1 cellular context compared by ENCODE assay signal in genomic region chr16:22257440-22257839, GRCh38.
TF ChIP-seq lines count a peak whose summit lies in the region.

No MANE protein-coding gene starts in this region.

TF ChIP-seq in GM23338, 12 proteins besides CTCF, POLR2A, EP300 and RAD21 (continued from another document):
- TF ChIP-seq, protein P1, sequence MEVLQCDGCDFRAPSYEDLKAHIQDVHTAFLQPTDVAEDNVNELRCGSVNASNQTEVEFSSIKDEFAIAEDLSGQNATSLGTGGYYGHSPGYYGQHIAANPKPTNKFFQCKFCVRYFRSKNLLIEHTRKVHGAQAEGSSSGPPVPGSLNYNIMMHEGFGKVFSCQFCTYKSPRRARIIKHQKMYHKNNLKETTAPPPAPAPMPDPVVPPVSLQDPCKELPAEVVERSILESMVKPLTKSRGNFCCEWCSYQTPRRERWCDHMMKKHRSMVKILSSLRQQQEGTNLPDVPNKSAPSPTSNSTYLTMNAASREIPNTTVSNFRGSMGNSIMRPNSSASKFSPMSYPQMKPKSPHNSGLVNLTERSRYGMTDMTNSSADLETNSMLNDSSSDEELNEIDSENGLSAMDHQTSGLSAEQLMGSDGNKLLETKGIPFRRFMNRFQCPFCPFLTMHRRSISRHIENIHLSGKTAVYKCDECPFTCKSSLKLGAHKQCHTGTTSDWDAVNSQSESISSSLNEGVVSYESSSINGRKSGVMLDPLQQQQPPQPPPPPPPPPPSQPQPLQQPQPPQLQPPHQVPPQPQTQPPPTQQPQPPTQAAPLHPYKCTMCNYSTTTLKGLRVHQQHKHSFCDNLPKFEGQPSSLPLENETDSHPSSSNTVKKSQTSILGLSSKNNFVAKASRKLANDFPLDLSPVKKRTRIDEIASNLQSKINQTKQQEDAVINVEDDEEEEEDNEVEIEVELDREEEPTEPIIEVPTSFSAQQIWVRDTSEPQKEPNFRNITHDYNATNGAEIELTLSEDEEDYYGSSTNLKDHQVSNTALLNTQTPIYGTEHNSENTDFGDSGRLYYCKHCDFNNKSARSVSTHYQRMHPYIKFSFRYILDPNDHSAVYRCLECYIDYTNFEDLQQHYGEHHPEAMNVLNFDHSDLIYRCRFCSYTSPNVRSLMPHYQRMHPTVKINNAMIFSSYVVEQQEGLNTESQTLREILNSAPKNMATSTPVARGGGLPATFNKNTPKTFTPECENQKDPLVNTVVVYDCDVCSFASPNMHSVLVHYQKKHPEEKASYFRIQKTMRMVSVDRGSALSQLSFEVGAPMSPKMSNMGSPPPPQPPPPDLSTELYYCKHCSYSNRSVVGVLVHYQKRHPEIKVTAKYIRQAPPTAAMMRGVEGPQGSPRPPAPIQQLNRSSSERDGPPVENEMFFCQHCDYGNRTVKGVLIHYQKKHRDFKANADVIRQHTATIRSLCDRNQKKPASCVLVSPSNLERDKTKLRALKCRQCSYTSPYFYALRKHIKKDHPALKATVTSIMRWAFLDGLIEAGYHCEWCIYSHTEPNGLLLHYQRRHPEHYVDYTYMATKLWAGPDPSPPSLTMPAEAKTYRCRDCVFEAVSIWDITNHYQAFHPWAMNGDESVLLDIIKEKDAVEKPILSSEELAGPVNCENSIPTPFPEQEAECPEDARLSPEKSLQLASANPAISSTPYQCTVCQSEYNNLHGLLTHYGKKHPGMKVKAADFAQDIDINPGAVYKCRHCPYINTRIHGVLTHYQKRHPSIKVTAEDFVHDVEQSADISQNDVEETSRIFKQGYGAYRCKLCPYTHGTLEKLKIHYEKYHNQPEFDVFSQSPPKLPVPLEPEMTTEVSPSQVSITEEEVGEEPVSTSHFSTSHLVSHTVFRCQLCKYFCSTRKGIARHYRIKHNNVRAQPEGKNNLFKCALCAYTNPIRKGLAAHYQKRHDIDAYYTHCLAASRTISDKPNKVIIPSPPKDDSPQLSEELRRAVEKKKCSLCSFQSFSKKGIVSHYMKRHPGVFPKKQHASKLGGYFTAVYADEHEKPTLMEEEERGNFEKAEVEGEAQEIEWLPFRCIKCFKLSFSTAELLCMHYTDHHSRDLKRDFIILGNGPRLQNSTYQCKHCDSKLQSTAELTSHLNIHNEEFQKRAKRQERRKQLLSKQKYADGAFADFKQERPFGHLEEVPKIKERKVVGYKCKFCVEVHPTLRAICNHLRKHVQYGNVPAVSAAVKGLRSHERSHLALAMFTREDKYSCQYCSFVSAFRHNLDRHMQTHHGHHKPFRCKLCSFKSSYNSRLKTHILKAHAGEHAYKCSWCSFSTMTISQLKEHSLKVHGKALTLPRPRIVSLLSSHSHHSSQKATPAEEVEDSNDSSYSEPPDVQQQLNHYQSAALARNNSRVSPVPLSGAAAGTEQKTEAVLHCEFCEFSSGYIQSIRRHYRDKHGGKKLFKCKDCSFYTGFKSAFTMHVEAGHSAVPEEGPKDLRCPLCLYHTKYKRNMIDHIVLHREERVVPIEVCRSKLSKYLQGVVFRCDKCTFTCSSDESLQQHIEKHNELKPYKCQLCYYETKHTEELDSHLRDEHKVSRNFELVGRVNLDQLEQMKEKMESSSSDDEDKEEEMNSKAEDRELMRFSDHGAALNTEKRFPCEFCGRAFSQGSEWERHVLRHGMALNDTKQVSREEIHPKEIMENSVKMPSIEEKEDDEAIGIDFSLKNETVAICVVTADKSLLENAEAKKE (CRISPR knock-in tag; IDR thresholded peaks at IDR 0.05): no peak
- no peak for TF ChIP-seq CREB1 (CRISPR knock-in tag; IDR thresholded peaks at IDR 0.05; ENCODE audit: low read depth)
TF ChIP-seq in GM23338: peak in this region for 0.
